8 cellular contexts compared by ENCODE assay signal in the genomic region with DNA sequence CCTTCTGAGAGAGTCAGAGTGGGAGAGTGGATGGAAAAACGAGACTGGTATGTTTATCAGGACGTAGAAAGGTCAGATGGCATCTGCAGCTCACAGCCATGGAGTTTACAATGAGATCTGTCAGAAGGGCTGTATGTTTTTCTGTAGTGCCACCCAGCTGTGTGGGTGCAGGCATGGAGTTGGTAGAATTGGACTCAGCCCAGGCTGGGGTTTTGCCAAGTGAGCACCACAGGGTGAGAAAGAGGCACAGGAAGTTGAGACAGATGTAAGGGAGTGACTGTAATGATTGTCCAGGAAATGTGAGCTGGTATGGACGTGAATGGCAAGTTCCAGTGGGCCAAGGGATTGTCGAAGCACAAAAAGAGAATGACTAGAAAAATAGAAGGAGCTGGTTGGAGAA. TPM values are rescaled to one million over a fixed set of nuclear protein-coding genes. Genes with fewer than 3 reads are reported as not detected.
DNase-seq lines count a peak whose midpoint lies in the region; TF ChIP-seq lines count a peak whose summit lies in the region.

No MANE protein-coding gene starts in this region.

- H3K4ac ChIP-seq in neuronal stem cell (ENCODE audit: low read length): no peak overlapping the region

- peaks cover 27% of the 10 kb centered on the region for H3K4me1 Mint-ChIP-seq in neural progenitor cell

- H3K4me3 ChIP-seq in neural progenitor cell: no peak overlapping the region
- no peak overlapping the region for H3K4me3 ChIP-seq in neuronal stem cell (ENCODE audit: low read length in 2 of 2)

- H3K36me3 ChIP-seq in neural progenitor cell: no peaks in the 10 kb centered on the region
- H3K36me3 ChIP-seq in neuronal stem cell (replicated peaks in 1 of 2; ENCODE audit: control insufficient read depth in 2 of 2, insufficient read depth in 2 of 2, low read length in 2 of 2): no peaks in the 10 kb centered on the region

- H3K36me3 Mint-ChIP-seq in neural progenitor cell: no peaks in the 10 kb centered on the region

- no peak overlapping the region for H2AK5ac ChIP-seq in neuronal stem cell (ENCODE audit: low read depth, low read length)

- H2BK5ac ChIP-seq in neuronal stem cell (ENCODE audit: low read length): no peak overlapping the region

- no peaks in the 10 kb centered on the region for H3K9me3 Mint-ChIP-seq in neural progenitor cell

- WGBS in neuronal stem cell (ENCODE audit: extremely low coverage in 2 of 2, insufficient read length in 2 of 2, insufficient replicate concordance in 1 of 2), 2 donors: no CpG with 5 or more reads among the region's 4 CpGs

- H3K4me2 ChIP-seq in neural progenitor cell: no peak overlapping the region
- no peak overlapping the region for H3K4me2 ChIP-seq in neuronal stem cell (ENCODE audit: insufficient read depth, low read length, poor library complexity, severe bottlenecking)

- H4K20me1 ChIP-seq in neural progenitor cell (ENCODE audit: low read depth): no peaks in the 10 kb centered on the region

- H3K23ac ChIP-seq in neuronal stem cell (ENCODE audit: low read depth, low read length, poor library complexity): no peak overlapping the region

- H2AFZ ChIP-seq in neural progenitor cell (replicated peaks) (no peak overlapping the region), neuronal stem cell (ENCODE audit: low read length) (no peak overlapping the region)

- TF ChIP-seq CTCF in neural progenitor cell (IDR thresholded peaks at IDR 0.05): no peak

- H2BK120ac ChIP-seq in neuronal stem cell (ENCODE audit: low read depth, low read length): no peak overlapping the region

- no peak overlapping the region for H4K91ac ChIP-seq in neuronal stem cell (ENCODE audit: low read depth, low read length, poor library complexity)

- H3K18ac ChIP-seq in neuronal stem cell (ENCODE audit: low read length): no peak overlapping the region

- peaks cover 19% of the 10 kb centered on the region for H3F3A ChIP-seq in neural progenitor cell (ENCODE audit: low read depth)

- no peak overlapping the region for H4K8ac ChIP-seq in neuronal stem cell (ENCODE audit: low read depth, low read length)

- no peaks in the 10 kb centered on the region for H3K27me3 ChIP-seq in neural progenitor cell
- no peaks in the 10 kb centered on the region for H3K27me3 ChIP-seq in neuronal stem cell (ENCODE audit: control insufficient read depth in 3 of 3, insufficient read depth in 3 of 3, low read depth in 1 of 3, low read length in 3 of 3)

- H3K79me1 ChIP-seq in neuronal stem cell (ENCODE audit: low read depth, low read length): no peaks in the 10 kb centered on the region

- no peak overlapping the region for H3K14ac ChIP-seq in neuronal stem cell (ENCODE audit: low read length)

- H3K4me3 Mint-ChIP-seq in neural progenitor cell: no peak overlapping the region

- H3K27ac Mint-ChIP-seq in neural progenitor cell: peak overlapping the region; percentile 84

- H2BK12ac ChIP-seq in neuronal stem cell (ENCODE audit: low read length): no peak overlapping the region

- H2BK15ac ChIP-seq in neuronal stem cell (ENCODE audit: low read length): no peak overlapping the region

- H3K9ac ChIP-seq in neural progenitor cell (no peak overlapping the region), neuronal stem cell (ENCODE audit: low read depth, low read length, poor library complexity) (no peak overlapping the region)

- H3K4me1 ChIP-seq in neural progenitor cell (no peaks in the 10 kb centered on the region), neuronal stem cell (ENCODE audit: control insufficient read depth in 2 of 2, insufficient read depth in 1 of 2, low read depth in 1 of 2, low read length in 2 of 2) (peaks cover 5 to 6% of the 10 kb centered on the region in 2 donors)

- H3K9me3 ChIP-seq in neural progenitor cell (ENCODE audit: low read depth) (no peaks in the 10 kb centered on the region), neuronal stem cell (replicated peaks in 1 of 2; ENCODE audit: control insufficient read depth in 2 of 2, insufficient read depth in 1 of 2, low read depth in 1 of 2, low read length in 2 of 2) (no peaks in the 10 kb centered on the region)

- peak; percentile 20 for DNase-seq in HS-27A (ENCODE audit: low read depth)
- peak; percentile 53 for DNase-seq in SKM-1 (lab: John Stamatoyannopoulos, UW; ENCODE audit: unreplicated experiment)
- peak; percentile 40 for DNase-seq in central memory CD4-positive, alpha-beta T cell
- no peak for DNase-seq in neural progenitor cell (ENCODE audit: low spot score)
- DNase-seq in HCEC 1CT: no peak
- no peak for DNase-seq in ureter (ENCODE audit: low spot score)
- no peak for DNase-seq in neuronal stem cell (ENCODE audit: low spot score)
- DNase-seq in germinal center (ENCODE audit: low spot score): no peak

- H3K27ac ChIP-seq in neural progenitor cell (no peak overlapping the region), neuronal stem cell (replicated peaks; ENCODE audit: low read length) (no peak overlapping the region)

- H3K79me2 ChIP-seq in neural progenitor cell (ENCODE audit: low read depth): no peaks in the 10 kb centered on the region

- peaks cover 9% of the 10 kb centered on the region for H3K27me3 Mint-ChIP-seq in neural progenitor cell (ENCODE audit: insufficient read depth, low read depth)

RNA-seq across cellular contexts. Expression of a gene that starts 9.1 kb away (rescaled TPM):
- total RNA-seq in neural progenitor cell (ENCODE audit: low replicate concordance) (5.2 and 21.5 TPM in 2 replicates), ureter (169 TPM)
- polyA plus RNA-seq in neuronal stem cell (2013, experiment 1 of 2): 85.0 TPM
- polyA plus RNA-seq in neuronal stem cell (2013, experiment 2 of 2): 85.7 TPM

RNA-seq across cellular contexts. Expression of a gene that starts 9.6 kb away (rescaled TPM):
- 20.1 and 46.5 TPM in 2 replicates for total RNA-seq in neural progenitor cell (ENCODE audit: low replicate concordance)
- total RNA-seq in ureter: 0.57 TPM
- 27.3 TPM for polyA plus RNA-seq in neuronal stem cell (2013, experiment 1 of 2)
- polyA plus RNA-seq in neuronal stem cell (2013, experiment 2 of 2): 26.2 TPM

RNA-seq across cellular contexts. Expression of a gene that starts 36.6 kb away (rescaled TPM):
- 4.1 and 6.0 TPM in 2 replicates for total RNA-seq in neural progenitor cell (ENCODE audit: low replicate concordance)
- 24.9 TPM for total RNA-seq in ureter
- 0.24 TPM for polyA plus RNA-seq in neuronal stem cell (2013, experiment 1 of 2)
- polyA plus RNA-seq in neuronal stem cell (2013, experiment 2 of 2): 0.15 TPM

RNA-seq across cellular contexts. Expression of a gene that starts 56.2 kb away (rescaled TPM):
- total RNA-seq in neural progenitor cell (ENCODE audit: low replicate concordance): not detected in 2 replicates
- 0.31 TPM for total RNA-seq in ureter
- polyA plus RNA-seq in neuronal stem cell (2013, experiment 1 of 2): 0.03 TPM
- 0.04 TPM for polyA plus RNA-seq in neuronal stem cell (2013, experiment 2 of 2)

Comparison
In these comparisons a context has a peak if more than half of its experiments do, and no peak if none do; other contexts are left out.
1. DNase-seq: peak in HS-27A (single experiment), SKM-1 (single experiment) and central memory CD4-positive, alpha-beta T cell (single experiment); none in neural progenitor cell (single experiment), HCEC 1CT (single experiment), ureter (single experiment), neuronal stem cell (single experiment) and germinal center (single experiment).
2. RNA of a gene that starts 9.6 kb away (total RNA-seq): 20.1 to 46.5 TPM in neural progenitor cell; 0.57 TPM in ureter (single experiment); every median in the first group is over 10 times any median in the second.